30 cellular contexts compared by ENCODE assay signal in the genomic region with DNA sequence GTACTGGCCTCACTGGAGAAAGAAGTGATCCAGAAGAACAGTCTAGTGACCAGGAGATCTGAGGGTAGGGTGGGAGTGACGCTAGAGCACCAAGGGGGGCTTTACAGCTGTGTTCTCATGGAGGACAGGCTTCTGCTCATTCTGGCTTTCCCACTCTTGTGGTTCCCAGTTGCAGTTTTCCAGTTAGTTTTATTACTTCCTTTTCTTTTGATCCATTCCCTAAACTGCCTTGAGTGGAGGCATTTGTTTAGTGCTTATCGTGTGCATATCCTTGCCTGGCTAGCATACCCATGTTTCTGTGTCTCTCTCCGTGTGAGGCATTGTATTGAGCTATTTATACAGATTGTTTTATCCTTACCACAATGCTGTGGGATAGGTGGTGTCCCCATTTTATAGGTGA. TPM values are rescaled to one million over a fixed set of nuclear protein-coding genes. Genes with fewer than 3 reads are reported as not detected.
DNase-seq lines count a peak whose midpoint lies in the region; ATAC-seq, FAIRE-seq and TF ChIP-seq lines count a peak whose summit lies in the region.
"Had no signal": no experiment of that assay in that cellular context is flagged by ENCODE, and none has a peak within 500 bp of the region (broad histone marks: within the 10 kb centered on the region; RNA-seq: fewer than 3 reads in every experiment).

No MANE protein-coding gene starts in this region.

- H3K4me1 Mint-ChIP-seq in activated T-cell treated with anti-CD3 and anti-CD28 coated beads, Interleukin-2, amount 50 U/mL, for 24 hours (ENCODE audit: low read depth) = peaks cover 51% of the 10 kb centered on the region
- H3K4me1 Mint-ChIP-seq in activated T-cell treated with anti-CD3 and anti-CD28 coated beads, Interleukin-2, amount 50 U/mL, for 4 hours (ENCODE audit: low read depth) = peaks cover 51% of the 10 kb centered on the region
- H3K4me1 Mint-ChIP-seq in CD8-positive, alpha-beta T cell (ENCODE audit: low read depth) = peaks cover 59% of the 10 kb centered on the region
- H3K4me1 Mint-ChIP-seq in activated CD8-positive, alpha-beta T cell treated with anti-CD3 and anti-CD28 coated beads for 36 hours (ENCODE audit: low read depth) = peaks cover 45% of the 10 kb centered on the region

- H3K27ac ChIP-seq in SK-N-MC = peak overlapping the region; percentile 56
- peak overlapping the region; percentile 72 for H3K27ac ChIP-seq in HepG2 (ENCODE audit: extremely low read length, insufficient read depth, low read length)
- H3K27ac ChIP-seq in skeletal muscle tissue (ENCODE audit: low read depth, low read length) = peak overlapping the region; percentile 10
- no peak overlapping the region for H3K27ac ChIP-seq in CD8-positive, alpha-beta T cell (ENCODE audit: low read depth, low read length)
- H3K27ac ChIP-seq: GM23248 had no signal

- H3K4me3 ChIP-seq in SK-N-MC (peak overlapping the region; percentile 39; the same call in 1 of the 2 replicates), HepG2 (replicated peaks in 1 of 3; ENCODE audit: insufficient read depth in 1 of 3, low read depth in 2 of 3, low read length in 3 of 3) (no peak overlapping the region), skeletal muscle tissue (ENCODE audit: low read length in 3 of 3) (peak overlapping the region in 2 of 3 donors; percentile 1 to 17)
- H3K4me3 ChIP-seq in CD8-positive, alpha-beta T cell (ENCODE audit: low read depth, low read length) = no peak overlapping the region
- H3K4me3 ChIP-seq: GM23248, K562, uterus had no signal

- TF ChIP-seq RAD21 in HepG2 (CRISPR knock-in tag; IDR thresholded peaks at IDR 0.05) = no peak

- ATAC-seq in activated T-cell treated with anti-CD3 and anti-CD28 coated beads, Interleukin-2, amount 50 U/mL, for 4 hours = no peak
- ATAC-seq in HepG2 = no peak
- ATAC-seq in CD8-positive, alpha-beta T cell = no peak
- no peak for ATAC-seq in HG02870 (IDR thresholded peaks at IDR 0.05; ENCODE audit: unreplicated experiment)
- no peak for ATAC-seq in activated CD8-positive, alpha-beta T cell treated with anti-CD3 and anti-CD28 coated beads for 36 hours
- ATAC-seq: activated CD8-positive, alpha-beta T cell treated with anti-CD3 and anti-CD28 coated beads, Interleukin-2, amount 10 ng/mL, durations not matched to agents 7 days and 5 days; activated T-cell treated with anti-CD3 and anti-CD28 coated beads, Interleukin-2, amount 50 U/mL, for 72 hours; K562 had no signal

- H3K79me2 ChIP-seq in HepG2 (ENCODE audit: insufficient read depth, low read length) = peaks cover 82% of the 10 kb centered on the region

- DNase-seq in activated T-cell treated with anti-CD3 and anti-CD28 coated beads, Interleukin-2, amount 50 U/mL, for 24 hours = no peak
- DNase-seq in activated T-cell treated with anti-CD3 and anti-CD28 coated beads, Interleukin-2, amount 50 U/mL, for 4 hours = no peak
- DNase-seq in SK-N-MC (ENCODE audit: low read depth, low spot score) (no peak), HepG2 (ENCODE audit: low spot score) (no peak)
- DNase-seq in CD8-positive, alpha-beta T cell = no peak
- DNase-seq in activated CD8-positive, alpha-beta T cell treated with anti-CD3 and anti-CD28 coated beads for 36 hours = no peak
- DNase-seq: activated CD8-positive, alpha-beta T cell treated with anti-CD3 and anti-CD28 coated beads, Interleukin-2, amount 10 ng/mL, durations not matched to agents 7 days and 5 days; activated naive CD4-positive, alpha-beta T cell treated with anti-CD3 and anti-CD28 coated beads, Interleukin-2, amount 50 U/mL, for 16 hours; activated T-cell treated with anti-CD3 and anti-CD28 coated beads, Interleukin-2, amount 50 U/mL, for 72 hours; aorta; cerebellar nuclear complex; DMS153; effector CD8-positive, alpha-beta T cell; foreskin melanocyte; GF-D8; GM23248; NCI-H1694; NCI-H748 treated with DMSO at 0.1 percent for 48 hours; nucleus accumbens; OCI-M1; SIG-M5; stimulated activated CD4-positive, alpha-beta T cell treated with anti-CD3 and anti-CD28 coated beads, Interleukin-15, amount 100 ng/mL, for 24 hours; substantia nigra; uterus had no signal

- H3K27ac Mint-ChIP-seq in activated T-cell treated with anti-CD3 and anti-CD28 coated beads, Interleukin-2, amount 50 U/mL, for 24 hours = peak overlapping the region; percentile 31
- no peak overlapping the region for H3K27ac Mint-ChIP-seq in CD8-positive, alpha-beta T cell
- H3K27ac Mint-ChIP-seq in activated CD8-positive, alpha-beta T cell treated with anti-CD3 and anti-CD28 coated beads for 36 hours = no peak overlapping the region
- H3K27ac Mint-ChIP-seq: activated CD8-positive, alpha-beta T cell treated with anti-CD3 and anti-CD28 coated beads, Interleukin-2, amount 10 ng/mL, durations not matched to agents 7 days and 5 days; activated T-cell treated with anti-CD3 and anti-CD28 coated beads, Interleukin-2, amount 50 U/mL, for 72 hours had no signal

- peaks cover 25% of the 10 kb centered on the region for H3K36me3 ChIP-seq in SK-N-MC (ENCODE audit: insufficient read depth, low read length)
- peaks cover 8 to 29% of the 10 kb centered on the region in 2 experiments for H3K36me3 ChIP-seq in HepG2 (replicated peaks in 1 of 2; ENCODE audit: control insufficient read depth in 1 of 2, insufficient read depth in 2 of 2, low read length in 2 of 2)
- peaks cover 10 to 24% (median 23%) of the 10 kb centered on the region in 3 donors for H3K36me3 ChIP-seq in skeletal muscle tissue (ENCODE audit: control insufficient read depth in 3 of 3, insufficient read depth in 3 of 3, low read length in 3 of 3)
- peaks cover 15% of the 10 kb centered on the region for H3K36me3 ChIP-seq in CD8-positive, alpha-beta T cell (ENCODE audit: insufficient read depth, low read length)
- H3K36me3 ChIP-seq: uterus had no signal

- no peaks in the 10 kb centered on the region for H3K27me3 Mint-ChIP-seq in activated T-cell treated with anti-CD3 and anti-CD28 coated beads, Interleukin-2, amount 50 U/mL, for 24 hours
- no peaks in the 10 kb centered on the region for H3K27me3 Mint-ChIP-seq in activated T-cell treated with anti-CD3 and anti-CD28 coated beads, Interleukin-2, amount 50 U/mL, for 4 hours (ENCODE audit: low read depth)
- no peaks in the 10 kb centered on the region for H3K27me3 Mint-ChIP-seq in CD8-positive, alpha-beta T cell (ENCODE audit: low read depth)
- no peaks in the 10 kb centered on the region for H3K27me3 Mint-ChIP-seq in activated CD8-positive, alpha-beta T cell treated with anti-CD3 and anti-CD28 coated beads for 36 hours

- no peaks in the 10 kb centered on the region for H3K9me3 Mint-ChIP-seq in activated T-cell treated with anti-CD3 and anti-CD28 coated beads, Interleukin-2, amount 50 U/mL, for 24 hours
- H3K9me3 Mint-ChIP-seq in activated T-cell treated with anti-CD3 and anti-CD28 coated beads, Interleukin-2, amount 50 U/mL, for 4 hours = no peaks in the 10 kb centered on the region
- H3K9me3 Mint-ChIP-seq in CD8-positive, alpha-beta T cell = no peaks in the 10 kb centered on the region
- no peaks in the 10 kb centered on the region for H3K9me3 Mint-ChIP-seq in activated CD8-positive, alpha-beta T cell treated with anti-CD3 and anti-CD28 coated beads for 36 hours
- H3K9me3 Mint-ChIP-seq: activated T-cell treated with anti-CD3 and anti-CD28 coated beads, Interleukin-2, amount 50 U/mL, for 72 hours had no signal

- H3K4me3 Mint-ChIP-seq in activated T-cell treated with anti-CD3 and anti-CD28 coated beads, Interleukin-2, amount 50 U/mL, for 24 hours = no peak overlapping the region
- H3K4me3 Mint-ChIP-seq in activated T-cell treated with anti-CD3 and anti-CD28 coated beads, Interleukin-2, amount 50 U/mL, for 4 hours = no peak overlapping the region
- H3K4me3 Mint-ChIP-seq in CD8-positive, alpha-beta T cell = no peak overlapping the region
- no peak overlapping the region for H3K4me3 Mint-ChIP-seq in activated CD8-positive, alpha-beta T cell treated with anti-CD3 and anti-CD28 coated beads for 36 hours
- H3K4me3 Mint-ChIP-seq: activated CD8-positive, alpha-beta T cell treated with anti-CD3 and anti-CD28 coated beads, Interleukin-2, amount 10 ng/mL, durations not matched to agents 7 days and 5 days had no signal

- CTCF ChIA-PET in HepG2 (lab: Yijun Ruan, JAX; ENCODE audit: low intra/inter-chr PET ratio, low total read pairs) = no interaction called here
- CTCF ChIA-PET in CD8-positive, alpha-beta T cell (lab: Charles Lee) = interaction anchor here (0.5 to 1.8 kb wide), 2 partner anchors 44 to 876 kb away, joined by 4 to 6 read pairs; no protein-coding TSS in a partner anchor
- CTCF ChIA-PET in activated CD8-positive, alpha-beta T cell treated with anti-CD3 and anti-CD28 coated beads for 36 hours (lab: Charles Lee) = interaction anchor here (0.5 to 6.4 kb wide), 4 partner anchors 29 to 1198 kb away, joined by 3 to 45 read pairs (median 16); a partner anchor contains a TSS

- WGBS in HepG2 (ENCODE audit: low lambda C conversion rate) = 69% methylated on average over 3 of the region's 3 CpGs

- H3K36me3 Mint-ChIP-seq in activated T-cell treated with anti-CD3 and anti-CD28 coated beads, Interleukin-2, amount 50 U/mL, for 24 hours (ENCODE audit: low read depth) = peaks cover 64% of the 10 kb centered on the region
- H3K36me3 Mint-ChIP-seq in activated T-cell treated with anti-CD3 and anti-CD28 coated beads, Interleukin-2, amount 50 U/mL, for 4 hours (ENCODE audit: insufficient read depth) = peaks cover 26% of the 10 kb centered on the region
- peaks cover 36% of the 10 kb centered on the region for H3K36me3 Mint-ChIP-seq in CD8-positive, alpha-beta T cell
- H3K36me3 Mint-ChIP-seq in activated CD8-positive, alpha-beta T cell treated with anti-CD3 and anti-CD28 coated beads for 36 hours (ENCODE audit: low read depth) = peaks cover 24% of the 10 kb centered on the region

- in situ Hi-C loops in HepG2 (cut with HindIII; ENCODE audit: extremely low pct_ligation_motif_present, low pct_unique_long_range_greater_than_20kb) = no loop called here

- no peak for TF ChIP-seq POLR2A in HepG2 (IDR thresholded peaks at IDR 0.05; ENCODE audit: insufficient read depth in 1 of 2, low read depth in 2 of 2, low read length in 2 of 2)

- POLR2A ChIA-PET in HepG2 (lab: Yijun Ruan, JAX) = no interaction called here
- POLR2A ChIA-PET in CD8-positive, alpha-beta T cell (lab: Charles Lee) = no interaction called here
- POLR2A ChIA-PET in activated CD8-positive, alpha-beta T cell treated with anti-CD3 and anti-CD28 coated beads for 36 hours (lab: Charles Lee) = interaction anchor here (2.0 kb wide), 1 partner anchor 19 kb away, joined by 10 read pairs; a partner anchor contains a TSS

- FAIRE-seq in HepG2 (lab: Jason Lieb, UNC) = no peak
- FAIRE-seq: A204.1, K562 had no signal

- no peak for TF ChIP-seq EP300 in HepG2 (IDR thresholded peaks at IDR 0.05; ENCODE audit: low read depth in 2 of 2, low read length in 2 of 2)
- TF ChIP-seq EP300 in HepG2 (CRISPR knock-in tag; IDR thresholded peaks at IDR 0.05; ENCODE audit: borderline replicate concordance) = no peak

- H3K4me1 ChIP-seq in HepG2 (ENCODE audit: insufficient read depth, low read length) (peaks cover 55% of the 10 kb centered on the region), skeletal muscle tissue (ENCODE audit: control insufficient read depth in 3 of 3, insufficient read depth in 3 of 3, low read length in 3 of 3) (peaks cover 55 to 61% (median 59%) of the 10 kb centered on the region in 3 donors)
- peaks cover 26% of the 10 kb centered on the region for H3K4me1 ChIP-seq in CD8-positive, alpha-beta T cell (ENCODE audit: insufficient read depth, low read length)

- H3K9me3 ChIP-seq in SK-N-MC (ENCODE audit: low read depth, low read length) (no peaks in the 10 kb centered on the region), HepG2 (ENCODE audit: low read length) (no peaks in the 10 kb centered on the region), skeletal muscle tissue (ENCODE audit: control insufficient read depth in 3 of 3, low read length in 3 of 3) (no peaks in the 10 kb centered on the region)
- no peaks in the 10 kb centered on the region for H3K9me3 ChIP-seq in CD8-positive, alpha-beta T cell (ENCODE audit: low read length)
- H3K9me3 ChIP-seq: uterus had no signal

- intact Hi-C loops in HepG2 (cut with micrococcal nuclease; ENCODE audit: unreplicated experiment) = no loop called here
- intact Hi-C loops in CD8-positive, alpha-beta T cell (cut with DNase I, micrococcal nuclease) = no loop called here
- intact Hi-C loops in activated CD8-positive, alpha-beta T cell treated with anti-CD3 and anti-CD28 coated beads for 36 hours (cut with micrococcal nuclease) = no loop called here

- TF ChIP-seq CTCF in HepG2 (CRISPR knock-in tag; IDR thresholded peaks at IDR 0.05) = no peak
- TF ChIP-seq CTCF in CD8-positive, alpha-beta T cell (IDR thresholded peaks at IDR 0.05) = no peak
- no peak for TF ChIP-seq CTCF in activated CD8-positive, alpha-beta T cell treated with anti-CD3 and anti-CD28 coated beads for 36 hours (IDR thresholded peaks at IDR 0.05)

- peak overlapping the region; percentile 86 for H3K4me2 ChIP-seq in HepG2 (ENCODE audit: low read depth, low read length)

- H3K27me3 ChIP-seq in HepG2 (ENCODE audit: control insufficient read depth in 1 of 2, insufficient read depth in 2 of 2, low read length in 2 of 2) (no peaks in the 10 kb centered on the region), skeletal muscle tissue (ENCODE audit: control insufficient read depth in 3 of 3, insufficient read depth in 3 of 3, low read length in 3 of 3) (no peaks in the 10 kb centered on the region)
- H3K27me3 ChIP-seq in CD8-positive, alpha-beta T cell (ENCODE audit: insufficient read depth, low read length) = no peaks in the 10 kb centered on the region
- H3K27me3 ChIP-seq: uterus had no signal

- peak overlapping the region; percentile 38 for H3K9ac ChIP-seq in SK-N-MC (ENCODE audit: insufficient read length)
- no peak overlapping the region for H3K9ac ChIP-seq in HepG2 (ENCODE audit: insufficient read depth, low read depth, low read length)
- peak overlapping the region in 2 of 3 donors; percentile 18 to 66 for H3K9ac ChIP-seq in skeletal muscle tissue (ENCODE audit: low read depth in 1 of 3, low read length in 3 of 3)
- H3K9ac ChIP-seq: GM23248 had no signal

- no TSS peak for BruUV-seq in HepG2 (replicated peaks; lab: Mats Ljungman, UMichigan)

- H2AFZ ChIP-seq in HepG2 (ENCODE audit: low read length) = no peak overlapping the region
- H2AFZ ChIP-seq: GM23248 had no signal

- peaks cover 40% of the 10 kb centered on the region for H4K20me1 ChIP-seq in HepG2 (ENCODE audit: insufficient read depth, low read length)

RNA-seq across cellular contexts. Expression of a gene that starts 4.0 kb away (rescaled TPM):
- 100 to 1,000 TPM; 153 to 172 (median 153) TPM for total RNA-seq in activated T-cell treated with anti-CD3 and anti-CD28 coated beads, Interleukin-2, amount 50 U/mL, for 4 hours
- total RNA-seq in HepG2 (2016; rRNA removed; fragmentation: Illumina TruSeq; extraction: Trizol) (95.5 and 156 TPM in 2 replicates), skeletal muscle tissue (50.6 TPM)
- 31.1 and 43.3 TPM in 2 replicates for total RNA-seq in HepG2 (2016; cell fraction: cytosol; rRNA removed; fragmentation: Illumina TruSeq; extraction: Trizol; ENCODE audit: low read depth)
- total RNA-seq in HepG2 (2016; cell fraction: insoluble cytoplasmic fraction; rRNA removed; fragmentation: Illumina TruSeq; extraction: Trizol) = 92.5 and 153 TPM in 2 replicates
- total RNA-seq in HepG2 (2016; cell fraction: membrane; rRNA removed; fragmentation: Illumina TruSeq; extraction: Trizol) = 74.8 and 84.9 TPM in 2 replicates
- 133 and 164 TPM in 2 replicates for total RNA-seq in HepG2 (2016; cell fraction: nucleus; rRNA removed; fragmentation: Illumina TruSeq; extraction: Trizol)
- polyA plus RNA-seq in HepG2 (2011; rRNA removed) = 35.3 and 49.8 TPM in 2 replicates
- polyA plus RNA-seq in HepG2 (2011; cell fraction: cytosol; rRNA removed) = 26.8 and 37.8 TPM in 2 replicates
- 18.9 and 25.8 TPM in 2 replicates for polyA plus RNA-seq in HepG2 (2011; cell fraction: nucleus; rRNA removed)
- polyA plus RNA-seq in HepG2 (2012) = 53.8 and 55.5 TPM in 2 replicates
- polyA plus RNA-seq in HepG2 (2016; cell fraction: cytosol; fragmentation: Illumina TruSeq; extraction: Trizol; ENCODE audit: low read depth) = 50.6 and 60.4 TPM in 2 replicates
- 79.3 and 82.1 TPM in 2 replicates for polyA plus RNA-seq in HepG2 (2016; cell fraction: insoluble cytoplasmic fraction; fragmentation: Illumina TruSeq; extraction: Trizol; ENCODE audit: low read depth)
- 61.3 and 75.0 TPM in 2 replicates for polyA plus RNA-seq in HepG2 (2016; cell fraction: membrane; fragmentation: Illumina TruSeq; extraction: Trizol; ENCODE audit: low read depth)
- 177 and 196 TPM in 2 replicates for polyA plus RNA-seq in HepG2 (2016; cell fraction: nucleus; fragmentation: Illumina TruSeq; extraction: Trizol; ENCODE audit: insufficient read depth, low read depth)
- polyA minus RNA-seq in HepG2 (2011; rRNA and poly(A)+ RNA removed; ENCODE audit: low replicate concordance) = 39.9 and 58.9 TPM in 2 replicates
- 37.0 and 60.4 TPM in 2 replicates for polyA minus RNA-seq in HepG2 (2011; cell fraction: cytosol; rRNA and poly(A)+ RNA removed)
- 19.3 and 30.8 TPM in 2 replicates for polyA minus RNA-seq in HepG2 (2011; cell fraction: nucleus; rRNA and poly(A)+ RNA removed)
- total RNA-seq in CD8-positive, alpha-beta T cell = 10 to 100 TPM; 20.3 to 22.5 TPM
- total RNA-seq in activated CD8-positive, alpha-beta T cell treated with anti-CD3 and anti-CD28 coated beads for 36 hours = 10 to 100 TPM; 79.2 to 79.4 TPM

RNA-seq across cellular contexts. Expression of a gene that starts 19.3 kb away (rescaled TPM):
- 10 to 100 TPM; 17.0 to 20.4 (median 17.0) TPM for total RNA-seq in activated T-cell treated with anti-CD3 and anti-CD28 coated beads, Interleukin-2, amount 50 U/mL, for 4 hours
- total RNA-seq in HepG2 (2016; rRNA removed; fragmentation: Illumina TruSeq; extraction: Trizol) (19.6 and 30.7 TPM in 2 replicates), skeletal muscle tissue (7.3 TPM)
- total RNA-seq in HepG2 (2016; cell fraction: cytosol; rRNA removed; fragmentation: Illumina TruSeq; extraction: Trizol; ENCODE audit: low read depth) = 4.9 and 5.2 TPM in 2 replicates
- total RNA-seq in HepG2 (2016; cell fraction: insoluble cytoplasmic fraction; rRNA removed; fragmentation: Illumina TruSeq; extraction: Trizol) = 20.3 and 28.2 TPM in 2 replicates
- 13.5 and 13.6 TPM in 2 replicates for total RNA-seq in HepG2 (2016; cell fraction: membrane; rRNA removed; fragmentation: Illumina TruSeq; extraction: Trizol)
- 15.8 and 19.8 TPM in 2 replicates for total RNA-seq in HepG2 (2016; cell fraction: nucleus; rRNA removed; fragmentation: Illumina TruSeq; extraction: Trizol)
- polyA plus RNA-seq in HepG2 (2011; rRNA removed) = 18.6 and 19.7 TPM in 2 replicates
- polyA plus RNA-seq in HepG2 (2011; cell fraction: cytosol; rRNA removed) = 14.9 and 17.8 TPM in 2 replicates
- 19.3 and 19.7 TPM in 2 replicates for polyA plus RNA-seq in HepG2 (2011; cell fraction: nucleus; rRNA removed)
- polyA plus RNA-seq in HepG2 (2012) = 16.7 and 17.6 TPM in 2 replicates
- polyA plus RNA-seq in HepG2 (2016; cell fraction: cytosol; fragmentation: Illumina TruSeq; extraction: Trizol; ENCODE audit: low read depth) = 3.8 and 4.1 TPM in 2 replicates
- polyA plus RNA-seq in HepG2 (2016; cell fraction: insoluble cytoplasmic fraction; fragmentation: Illumina TruSeq; extraction: Trizol; ENCODE audit: low read depth) = 27.6 and 27.9 TPM in 2 replicates
- 9.0 TPM in 2 replicates for polyA plus RNA-seq in HepG2 (2016; cell fraction: membrane; fragmentation: Illumina TruSeq; extraction: Trizol; ENCODE audit: low read depth)
- 25.6 and 26.1 TPM in 2 replicates for polyA plus RNA-seq in HepG2 (2016; cell fraction: nucleus; fragmentation: Illumina TruSeq; extraction: Trizol; ENCODE audit: insufficient read depth, low read depth)
- 27.6 and 29.3 TPM in 2 replicates for polyA minus RNA-seq in HepG2 (2011; rRNA and poly(A)+ RNA removed; ENCODE audit: low replicate concordance)
- polyA minus RNA-seq in HepG2 (2011; cell fraction: cytosol; rRNA and poly(A)+ RNA removed) = 14.1 and 15.8 TPM in 2 replicates
- polyA minus RNA-seq in HepG2 (2011; cell fraction: nucleus; rRNA and poly(A)+ RNA removed) = 11.6 and 11.8 TPM in 2 replicates
- total RNA-seq in CD8-positive, alpha-beta T cell = 1 to 10 TPM; 8.1 to 8.4 TPM
- total RNA-seq in activated CD8-positive, alpha-beta T cell treated with anti-CD3 and anti-CD28 coated beads for 36 hours = 10 to 100 TPM; 23.8 to 24.3 TPM

RNA-seq across cellular contexts. Expression of a gene that starts 34.6 kb away (rescaled TPM):
- 10 to 100 TPM; 13.3 to 13.8 (median 13.3) TPM for total RNA-seq in activated T-cell treated with anti-CD3 and anti-CD28 coated beads, Interleukin-2, amount 50 U/mL, for 4 hours
- total RNA-seq in HepG2 (2016; rRNA removed; fragmentation: Illumina TruSeq; extraction: Trizol) (22.4 and 27.7 TPM in 2 replicates), skeletal muscle tissue (14.1 TPM)
- 6.0 and 6.3 TPM in 2 replicates for total RNA-seq in HepG2 (2016; cell fraction: cytosol; rRNA removed; fragmentation: Illumina TruSeq; extraction: Trizol; ENCODE audit: low read depth)
- total RNA-seq in HepG2 (2016; cell fraction: insoluble cytoplasmic fraction; rRNA removed; fragmentation: Illumina TruSeq; extraction: Trizol) = 23.1 and 29.1 TPM in 2 replicates
- total RNA-seq in HepG2 (2016; cell fraction: membrane; rRNA removed; fragmentation: Illumina TruSeq; extraction: Trizol) = 9.4 and 9.6 TPM in 2 replicates
- total RNA-seq in HepG2 (2016; cell fraction: nucleus; rRNA removed; fragmentation: Illumina TruSeq; extraction: Trizol) = 15.4 and 17.9 TPM in 2 replicates
- polyA plus RNA-seq in HepG2 (2011; rRNA removed) = 17.4 and 25.4 TPM in 2 replicates
- polyA plus RNA-seq in HepG2 (2011; cell fraction: cytosol; rRNA removed) = 18.0 and 24.2 TPM in 2 replicates
- 56.5 and 57.9 TPM in 2 replicates for polyA plus RNA-seq in HepG2 (2011; cell fraction: nucleus; rRNA removed)
- polyA plus RNA-seq in HepG2 (2012) = 16.1 and 18.5 TPM in 2 replicates
- polyA plus RNA-seq in HepG2 (2016; cell fraction: cytosol; fragmentation: Illumina TruSeq; extraction: Trizol; ENCODE audit: low read depth) = 4.5 and 4.6 TPM in 2 replicates
- polyA plus RNA-seq in HepG2 (2016; cell fraction: insoluble cytoplasmic fraction; fragmentation: Illumina TruSeq; extraction: Trizol; ENCODE audit: low read depth) = 17.0 and 22.0 TPM in 2 replicates
- 5.6 and 5.7 TPM in 2 replicates for polyA plus RNA-seq in HepG2 (2016; cell fraction: membrane; fragmentation: Illumina TruSeq; extraction: Trizol; ENCODE audit: low read depth)
- 30.9 and 31.9 TPM in 2 replicates for polyA plus RNA-seq in HepG2 (2016; cell fraction: nucleus; fragmentation: Illumina TruSeq; extraction: Trizol; ENCODE audit: insufficient read depth, low read depth)
- 6.9 and 23.2 TPM in 2 replicates for polyA minus RNA-seq in HepG2 (2011; rRNA and poly(A)+ RNA removed; ENCODE audit: low replicate concordance)
- polyA minus RNA-seq in HepG2 (2011; cell fraction: cytosol; rRNA and poly(A)+ RNA removed) = 15.2 and 16.1 TPM in 2 replicates
- polyA minus RNA-seq in HepG2 (2011; cell fraction: nucleus; rRNA and poly(A)+ RNA removed) = 9.3 and 10.6 TPM in 2 replicates
- 1 to 10 TPM; 7.3 to 9.1 TPM for total RNA-seq in CD8-positive, alpha-beta T cell
- total RNA-seq in activated CD8-positive, alpha-beta T cell treated with anti-CD3 and anti-CD28 coated beads for 36 hours = 10 to 100 TPM; 17.4 to 18.1 TPM

RNA-seq across cellular contexts. Expression of a gene that starts 50.6 kb away (rescaled TPM):
- under 1 TPM in 2 of 3 donors, not detected in 1; 0.18 to 0.26 TPM for total RNA-seq in activated T-cell treated with anti-CD3 and anti-CD28 coated beads, Interleukin-2, amount 50 U/mL, for 4 hours
- not detected in 2 replicates for total RNA-seq in HepG2 (2016; rRNA removed; fragmentation: Illumina TruSeq; extraction: Trizol)
- not detected in 2 replicates for total RNA-seq in HepG2 (2016; cell fraction: cytosol; rRNA removed; fragmentation: Illumina TruSeq; extraction: Trizol; ENCODE audit: low read depth)
- not detected in 2 replicates for total RNA-seq in HepG2 (2016; cell fraction: insoluble cytoplasmic fraction; rRNA removed; fragmentation: Illumina TruSeq; extraction: Trizol)
- total RNA-seq in HepG2 (2016; cell fraction: membrane; rRNA removed; fragmentation: Illumina TruSeq; extraction: Trizol) = not detected in 2 replicates
- not detected in 2 replicates for total RNA-seq in HepG2 (2016; cell fraction: nucleus; rRNA removed; fragmentation: Illumina TruSeq; extraction: Trizol)
- not detected in 2 replicates for polyA plus RNA-seq in HepG2 (2011; rRNA removed)
- 0.03 and 0.04 TPM in 2 replicates for polyA plus RNA-seq in HepG2 (2011; cell fraction: cytosol; rRNA removed)
- not detected in 2 replicates for polyA plus RNA-seq in HepG2 (2011; cell fraction: nucleus; rRNA removed)
- 0.07 TPM in 1 of 2 replicates, not detected in the other for polyA plus RNA-seq in HepG2 (2012)
- not detected in 2 replicates for polyA plus RNA-seq in HepG2 (2016; cell fraction: cytosol; fragmentation: Illumina TruSeq; extraction: Trizol; ENCODE audit: low read depth)
- not detected in 2 replicates for polyA plus RNA-seq in HepG2 (2016; cell fraction: insoluble cytoplasmic fraction; fragmentation: Illumina TruSeq; extraction: Trizol; ENCODE audit: low read depth)
- polyA plus RNA-seq in HepG2 (2016; cell fraction: membrane; fragmentation: Illumina TruSeq; extraction: Trizol; ENCODE audit: low read depth) = not detected in 2 replicates
- polyA plus RNA-seq in HepG2 (2016; cell fraction: nucleus; fragmentation: Illumina TruSeq; extraction: Trizol; ENCODE audit: insufficient read depth, low read depth) = not detected in 2 replicates
- polyA minus RNA-seq in HepG2 (2011; rRNA and poly(A)+ RNA removed; ENCODE audit: low replicate concordance) = 0.22 TPM in 1 of 2 replicates, not detected in the other
- not detected in 2 replicates for polyA minus RNA-seq in HepG2 (2011; cell fraction: cytosol; rRNA and poly(A)+ RNA removed)
- not detected in 2 replicates for polyA minus RNA-seq in HepG2 (2011; cell fraction: nucleus; rRNA and poly(A)+ RNA removed)
- 0.52 TPM for total RNA-seq in skeletal muscle tissue
- total RNA-seq in CD8-positive, alpha-beta T cell = not detected
- total RNA-seq in activated CD8-positive, alpha-beta T cell treated with anti-CD3 and anti-CD28 coated beads for 36 hours = 1 to 10 TPM in 1 of 2 experiments, under 1 TPM in 1; 0.50 to 1.1 TPM
- total RNA-seq: GM23248, K562, renal cortical epithelial cell had no signal
- polyA plus RNA-seq: BJ, GM23248, K562 had no signal

Comparison
In these comparisons a context has a peak if more than half of its experiments do, and no peak if none do; other contexts are left out.
1. H3K4me3 ChIP-seq: peak in SK-N-MC (single experiment) and skeletal muscle tissue (2 of 3); none in HepG2 (0 of 3) and CD8-positive, alpha-beta T cell (single experiment).